1 cellular context compared by ENCODE assay signal in genomic region chr18:63422087-63422861, GRCh38.
TF ChIP-seq lines count a peak whose summit lies in the region.

Gene VPS4B (minus strand): TSS chr18:63422476. CDS start chr18:63422259, 217 bp downstream.

TF ChIP-seq in HepG2, 621 proteins besides CTCF, POLR2A, EP300 and RAD21 (continued from another document):
- TF ChIP-seq THAP9 (CRISPR knock-in tag; IDR thresholded peaks at IDR 0.05; ENCODE audit: borderline replicate concordance), result peak; percentile 96; the same call in 1 of the 2 replicates
- TF ChIP-seq PCBP2 (optimal IDR thresholded peaks at IDR 0.05; ENCODE audit: low read depth, low read length, poor library complexity, severe bottlenecking), result no peak
